In genomic region chr7:5689118-5689517, GRCh38 we compare ENCODE assay signal across 8 cellular contexts.
A peak's percentile ranks its signal among the peaks of the same experiment; 100 is the strongest.
DNase-seq lines count a peak whose midpoint lies in the region; ATAC-seq and TF ChIP-seq lines count a peak whose summit lies in the region.

No MANE protein-coding gene starts in this region.

- no peak for TF ChIP-seq EP300 in upper lobe of left lung (IDR thresholded peaks at IDR 0.05)

- H3K36me3 Mint-ChIP-seq in naive B cell (peaks cover 0 to 12% of the 10 kb centered on the region in 2 donors), WTC11 (no peaks in the 10 kb centered on the region; the same call in 1 of the 2 replicates)

- H3K27me3 ChIP-seq in adipocyte (replicated peaks; ENCODE audit: control insufficient read depth, insufficient read depth, low read length) (no peaks in the 10 kb centered on the region), upper lobe of left lung (no peaks in the 10 kb centered on the region)

- peak; percentile 27 for DNase-seq in activated gamma-delta T cell treated with anti-CD3 and anti-CD28 coated beads, Interleukin-2, amount 50 U/mL, for 16 hours (ENCODE audit: low read depth)
- DNase-seq in activated gamma-delta T cell (lab: John Stamatoyannopoulos, UW) (no peak), adipocyte (ENCODE audit: low read depth) (peak; percentile 62), naive B cell (no peak), upper lobe of left lung (no peak), NCI-H1105 (lab: John Stamatoyannopoulos, UW) (no peak), WTC11 (ENCODE audit: low spot score) (no peak)

- peak overlapping the region; percentile 74 for H3K9ac ChIP-seq in adipocyte (ENCODE audit: low read length)

- peaks cover 71% of the 10 kb centered on the region for H3K4me1 ChIP-seq in adipocyte (ENCODE audit: control insufficient read depth, insufficient read depth, low read length)
- H3K4me1 ChIP-seq in upper lobe of left lung: peaks cover 55 to 58% (median 57%) of the 10 kb centered on the region in 4 donors

- peaks cover 56 to 97% (median 90%) of the 10 kb centered on the region in 3 donors for H3K4me1 Mint-ChIP-seq in naive B cell
- peaks cover 14% of the 10 kb centered on the region for H3K4me1 Mint-ChIP-seq in WTC11

- POLR2A ChIA-PET in WTC11 (lab: Charles Lee): no interaction called here

- H3K9me3 Mint-ChIP-seq in naive B cell (no peaks in the 10 kb centered on the region), WTC11 (no peaks in the 10 kb centered on the region)

- peaks cover 5% of the 10 kb centered on the region for H3K36me3 ChIP-seq in adipocyte (ENCODE audit: control insufficient read depth, insufficient read depth, low read length, severe bottlenecking)
- peaks cover 0 to 14% (median 10%) of the 10 kb centered on the region in 4 donors for H3K36me3 ChIP-seq in upper lobe of left lung

- no peak for TF ChIP-seq CTCF in upper lobe of left lung (IDR thresholded peaks at IDR 0.05)
- no peak for TF ChIP-seq CTCF in WTC11 (IDR thresholded peaks at IDR 0.05)

- no peak for TF ChIP-seq POLR2A in upper lobe of left lung (IDR thresholded peaks at IDR 0.05)

- H3K27me3 Mint-ChIP-seq in naive B cell (no peaks in the 10 kb centered on the region), WTC11 (ENCODE audit: low read depth) (no peaks in the 10 kb centered on the region)

- WGBS in upper lobe of left lung, 2 donors: 62 to 70% methylated on average over 5 of the region's 5 CpGs

- H3K27ac Mint-ChIP-seq in naive B cell (peak overlapping the region; percentile 95 to 97 (median 95)), WTC11 (no peak overlapping the region)

- H3K9me3 ChIP-seq in adipocyte (ENCODE audit: control insufficient read depth, low read length): no peaks in the 10 kb centered on the region
- no peaks in the 10 kb centered on the region for H3K9me3 ChIP-seq in upper lobe of left lung

- H3K27ac ChIP-seq in upper lobe of left lung: peak overlapping the region; percentile 57 to 85 (median 71)

- H3K4me3 Mint-ChIP-seq in naive B cell: peak overlapping the region in 7 of 8 donors; percentile 6 to 87 (median 40)
- H3K4me3 Mint-ChIP-seq in WTC11: no peak overlapping the region

- no peak for ATAC-seq in naive B cell (ENCODE audit: low read depth in 2 of 2)
- ATAC-seq in upper lobe of left lung (ENCODE audit: low FRiP score in 2 of 2): peak in 1 of 2 donors; percentile 3
- ATAC-seq in WTC11: no peak
- no peak for ATAC-seq in HG03354 (IDR thresholded peaks at IDR 0.05; ENCODE audit: poor library complexity, severe bottlenecking, unreplicated experiment)

- H3K4me3 ChIP-seq in adipocyte (ENCODE audit: low read length) (peak overlapping the region; percentile 62), upper lobe of left lung (no peak overlapping the region)

- CTCF ChIA-PET in WTC11 (lab: Charles Lee): interaction anchor here (0.9 to 1.6 kb wide), 2 partner anchors 23 to 189 kb away, joined by 3 to 5 read pairs; no protein-coding TSS in a partner anchor

TF ChIP-seq in WTC11, 78 proteins besides CTCF, POLR2A, EP300 and RAD21 (continues in another document):
- TF ChIP-seq TCF7 (CRISPR knock-in tag; IDR thresholded peaks at IDR 0.05; ENCODE audit: low read depth) (no peak), SMAD3 (CRISPR knock-in tag; IDR thresholded peaks at IDR 0.05; ENCODE audit: borderline replicate concordance) (no peak), MLX (CRISPR knock-in tag; IDR thresholded peaks at IDR 0.05) (no peak), FOXP4 (CRISPR knock-in tag; IDR thresholded peaks at IDR 0.05) (no peak), SOX15 (CRISPR knock-in tag; IDR thresholded peaks at IDR 0.05) (no peak), HMGA2 (CRISPR knock-in tag; IDR thresholded peaks at IDR 0.05) (no peak), MAX (CRISPR knock-in tag; IDR thresholded peaks at IDR 0.05) (no peak), IRF1 (CRISPR knock-in tag; IDR thresholded peaks at IDR 0.05) (no peak), ZNF263 (CRISPR knock-in tag; IDR thresholded peaks at IDR 0.05; ENCODE audit: low read depth) (no peak), ZBTB21 (CRISPR knock-in tag; IDR thresholded peaks at IDR 0.05; ENCODE audit: borderline replicate concordance) (no peak), ATF2 (CRISPR knock-in tag; IDR thresholded peaks at IDR 0.05; ENCODE audit: borderline replicate concordance, low read depth) (no peak), E2F1 (CRISPR knock-in tag; IDR thresholded peaks at IDR 0.05) (no peak), ZNF425 (CRISPR knock-in tag; conservative IDR thresholded peaks at IDR 0.05) (no peak)

Comparison
In these comparisons a context has a peak if more than half of its experiments do, and no peak if none do; other contexts are left out.
1. DNase-seq: peak in activated gamma-delta T cell treated with anti-CD3 and anti-CD28 coated beads, Interleukin-2, amount 50 U/mL, for 16 hours (single experiment) and adipocyte (single experiment); none in activated gamma-delta T cell (single experiment), naive B cell (single experiment), upper lobe of left lung (0 of 2), NCI-H1105 (single experiment) and WTC11 (single experiment).